8 cellular contexts compared by ENCODE assay signal in the genomic region with DNA sequence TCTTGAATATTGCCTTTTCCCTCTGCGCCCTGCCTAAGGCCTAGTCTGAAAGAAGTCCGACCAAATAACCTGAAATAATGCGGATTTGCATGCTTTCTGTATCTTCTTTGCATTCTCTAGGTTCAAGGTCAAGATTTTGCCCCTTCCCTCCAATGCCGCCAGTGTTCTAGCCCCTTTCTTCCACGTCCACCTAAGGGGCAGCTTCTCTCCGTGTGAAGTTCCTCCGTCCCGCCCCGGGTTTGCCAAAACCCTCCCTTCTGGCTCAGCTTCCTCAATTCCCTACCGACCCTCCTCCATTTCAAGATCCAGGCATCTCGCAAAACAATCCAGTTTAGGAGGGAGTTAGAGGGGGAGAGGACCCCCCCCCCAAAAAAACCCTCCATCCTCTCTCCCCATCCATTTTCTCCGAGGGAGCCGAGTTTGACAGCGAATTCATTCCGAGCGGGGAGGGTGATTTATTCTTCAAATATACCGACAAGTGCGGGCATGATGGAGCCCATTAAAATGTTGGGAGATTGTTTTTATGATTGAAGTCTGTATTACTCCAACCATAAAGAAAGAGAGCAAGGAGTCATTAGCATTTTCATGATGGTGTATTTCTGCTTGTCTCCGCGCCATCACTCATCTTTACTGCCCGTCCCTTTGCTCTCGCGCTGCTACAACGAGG. TPM values are rescaled to one million over a fixed set of nuclear protein-coding genes. Genes with fewer than 3 reads are reported as not detected.
DNase-seq lines count a peak whose midpoint lies in the region; ATAC-seq, FAIRE-seq and TF ChIP-seq lines count a peak whose summit lies in the region.

No MANE protein-coding gene starts in this region.

- H3K27ac ChIP-seq in astrocyte (ENCODE audit: low read depth, low read length): no peak overlapping the region
- H3K27ac ChIP-seq in keratinocyte (ENCODE audit: control insufficient read depth, insufficient read depth, low read length): peak overlapping the region; percentile 80

- H3K27ac Mint-ChIP-seq in astrocyte (ENCODE audit: unreplicated experiment) (peak overlapping the region; percentile 67), T-cell (no peak overlapping the region)
- H3K27ac Mint-ChIP-seq in stimulated activated naive B cell treated with anti-CD40 and anti-IgM and Interleukin-4, amounts not matched to agents 10 μg/mL and 1 μg/mL and 100 μg/mL, for 72 hours: peak overlapping the region; percentile 84

- CTCF ChIA-PET in T-cell (lab: Charles Lee): interaction anchor here in 1 of 2 donors (1.1 kb wide), 1 partner anchor 50 kb away, joined by 3 read pairs; no protein-coding TSS in a partner anchor

- no peak for TF ChIP-seq CTCF in astrocyte (IDR thresholded peaks at IDR 0.05; ENCODE audit: insufficient read depth, low read depth, low read length)
- TF ChIP-seq CTCF in keratinocyte (optimal IDR thresholded peaks at IDR 0.05 in 1 of 3, IDR thresholded peaks at IDR 0.05 in 1 of 3, conservative IDR thresholded peaks at IDR 0.05 in 1 of 3; ENCODE audit: extremely low read depth in 1 of 3, insufficient read depth in 2 of 3, low read length in 3 of 3): no peak

- H3K27me3 Mint-ChIP-seq in astrocyte (ENCODE audit: low read depth, unreplicated experiment) (peaks cover 61% of the 10 kb centered on the region), T-cell (peaks cover 79 to 84% of the 10 kb centered on the region in 2 donors)
- H3K27me3 Mint-ChIP-seq in stimulated activated naive B cell treated with anti-CD40 and anti-IgM and Interleukin-4, amounts not matched to agents 10 μg/mL and 1 μg/mL and 100 μg/mL, for 72 hours: peaks cover 68 to 86% of the 10 kb centered on the region in 2 donors

- peak; percentile 31 for DNase-seq in NCI-H1436 (lab: John Stamatoyannopoulos, UW)
- DNase-seq in NCI-H1436 treated with DMSO at 0.1 percent for 48 hours (lab: John Stamatoyannopoulos, UW): no peak
- no peak for DNase-seq in astrocyte (ENCODE audit: low read depth)
- DNase-seq in keratinocyte (ENCODE audit: low read depth, low spot score): no peak
- no peak for DNase-seq in stimulated activated naive B cell treated with anti-CD40 and anti-IgM and Interleukin-4, amounts not matched to agents 10 μg/mL and 1 μg/mL and 100 μg/mL, for 72 hours
- DNase-seq in stimulated activated CD8-positive, alpha-beta memory T cell treated with anti-CD3 and anti-CD28 coated beads, Interleukin-4, amount 100 ng/mL, for 48 hours: no peak
- no peak for DNase-seq in T-cell
- no peak for DNase-seq in GF-D8 (lab: John Stamatoyannopoulos, UW)

- H3K9me3 ChIP-seq in astrocyte (ENCODE audit: insufficient read depth, low read depth, low read length) (no peaks in the 10 kb centered on the region), keratinocyte (ENCODE audit: control insufficient read depth, low read depth, low read length) (no peaks in the 10 kb centered on the region)

- H3K4me3 Mint-ChIP-seq in astrocyte (ENCODE audit: unreplicated experiment) (peak overlapping the region; percentile 22), T-cell (peak overlapping the region in 1 of 3 donors; percentile 82)
- peak overlapping the region; percentile 33 to 63 for H3K4me3 Mint-ChIP-seq in stimulated activated naive B cell treated with anti-CD40 and anti-IgM and Interleukin-4, amounts not matched to agents 10 μg/mL and 1 μg/mL and 100 μg/mL, for 72 hours

- H2AFZ ChIP-seq in astrocyte (ENCODE audit: low read depth, low read length) (peak overlapping the region; percentile 3), keratinocyte (ENCODE audit: control insufficient read depth, low read length) (peak overlapping the region; percentile 93)

- H3K4me1 Mint-ChIP-seq in astrocyte (ENCODE audit: low read depth, unreplicated experiment) (no peaks in the 10 kb centered on the region), T-cell (peaks cover 28 to 39% (median 28%) of the 10 kb centered on the region in 3 donors)
- peaks cover 31 to 39% of the 10 kb centered on the region in 2 donors for H3K4me1 Mint-ChIP-seq in stimulated activated naive B cell treated with anti-CD40 and anti-IgM and Interleukin-4, amounts not matched to agents 10 μg/mL and 1 μg/mL and 100 μg/mL, for 72 hours

- H3K4me1 ChIP-seq in astrocyte (ENCODE audit: insufficient read depth, low read length): peaks cover 12% of the 10 kb centered on the region
- peaks cover 22% of the 10 kb centered on the region for H3K4me1 ChIP-seq in keratinocyte (ENCODE audit: control insufficient read depth, extremely low read depth, insufficient read depth, low read length)

- H3K79me2 ChIP-seq in astrocyte (ENCODE audit: insufficient read depth, low read length) (no peaks in the 10 kb centered on the region), keratinocyte (ENCODE audit: control insufficient read depth, insufficient read depth, low read length) (no peaks in the 10 kb centered on the region)

- H3K36me3 Mint-ChIP-seq in astrocyte (ENCODE audit: low read depth, unreplicated experiment) (no peaks in the 10 kb centered on the region), T-cell (no peaks in the 10 kb centered on the region)
- no peaks in the 10 kb centered on the region for H3K36me3 Mint-ChIP-seq in stimulated activated naive B cell treated with anti-CD40 and anti-IgM and Interleukin-4, amounts not matched to agents 10 μg/mL and 1 μg/mL and 100 μg/mL, for 72 hours

- no peaks in the 10 kb centered on the region for H3K9me1 ChIP-seq in keratinocyte (ENCODE audit: control insufficient read depth, extremely low read depth, insufficient read depth, low read length)

- H3K9me3 Mint-ChIP-seq in astrocyte (ENCODE audit: unreplicated experiment) (no peaks in the 10 kb centered on the region), T-cell (no peaks in the 10 kb centered on the region)
- peaks cover 0 to under 1% of the 10 kb centered on the region in 2 donors for H3K9me3 Mint-ChIP-seq in stimulated activated naive B cell treated with anti-CD40 and anti-IgM and Interleukin-4, amounts not matched to agents 10 μg/mL and 1 μg/mL and 100 μg/mL, for 72 hours

- dilution Hi-C loops in keratinocyte (cut with MboI; ENCODE audit: extremely low pct_ligation_motif_present, low sequenced_read_pairs): no loop called here

- H3K9ac ChIP-seq in astrocyte (ENCODE audit: low read length) (no peak overlapping the region), keratinocyte (ENCODE audit: control insufficient read depth, extremely low read depth, insufficient read depth, low read length) (peak overlapping the region; percentile 75)

- POLR2A ChIA-PET in T-cell (lab: Charles Lee): interaction anchor here in 1 of 2 donors (0.7 kb wide), 1 partner anchor 12 kb away, joined by 3 read pairs; no protein-coding TSS in a partner anchor

- H3K4me3 ChIP-seq in astrocyte (ENCODE audit: insufficient read depth, low read depth, low read length): peak overlapping the region; percentile 7
- H3K4me3 ChIP-seq in keratinocyte (ENCODE audit: control insufficient read depth in 2 of 3, extremely low read depth in 1 of 3, insufficient read depth in 2 of 3, low read depth in 1 of 3, low read length in 3 of 3): peak overlapping the region; percentile 28 to 84 (median 63)

- no peak for ATAC-seq in stimulated activated naive B cell treated with anti-CD40 and anti-IgM and Interleukin-4, amounts not matched to agents 10 μg/mL and 1 μg/mL and 100 μg/mL, for 72 hours (replicated peaks)
- no peak for ATAC-seq in T-cell (replicated peaks in 1 of 4)

- FAIRE-seq in astrocyte (lab: Jason Lieb, UNC) (no peak), keratinocyte (lab: Jason Lieb, UNC) (peak; percentile 34)

- H3K36me3 ChIP-seq in astrocyte (ENCODE audit: insufficient read depth, low read length): no peaks in the 10 kb centered on the region
- no peaks in the 10 kb centered on the region for H3K36me3 ChIP-seq in keratinocyte (ENCODE audit: control insufficient read depth in 2 of 2, extremely low read depth in 1 of 2, insufficient read depth in 2 of 2, low read length in 2 of 2)

- H3K4me2 ChIP-seq in astrocyte (ENCODE audit: low read length) (peak overlapping the region; percentile 64), keratinocyte (ENCODE audit: control insufficient read depth, extremely low read depth, insufficient read depth, low read depth, low read length) (peak overlapping the region; percentile 100)

- H4K20me1 ChIP-seq in astrocyte (ENCODE audit: insufficient read depth, low read length): no peaks in the 10 kb centered on the region
- H4K20me1 ChIP-seq in keratinocyte (ENCODE audit: control insufficient read depth, extremely low read depth, insufficient read depth, low read length): no peaks in the 10 kb centered on the region

- H3K27me3 ChIP-seq in astrocyte (ENCODE audit: insufficient read depth, low read length) (peaks cover 55% of the 10 kb centered on the region), keratinocyte (ENCODE audit: control insufficient read depth, extremely low read depth, insufficient read depth, low read length) (peaks cover 7% of the 10 kb centered on the region)

RNA-seq across cellular contexts. Expression of a gene that starts 20.9 kb away (rescaled TPM):
- 224 and 237 TPM in 2 replicates for total RNA-seq in astrocyte
- 138 to 236 TPM (median 205 TPM) in 3 replicates for polyA plus RNA-seq in keratinocyte
- polyA plus RNA-seq in keratinocyte (2011; ENCODE audit: low read depth): 13.2 TPM
- polyA plus RNA-seq in keratinocyte (2011; cell fraction: cytosol; rRNA removed): 194 and 211 TPM in 2 replicates
- 77.1 and 77.5 TPM in 2 replicates for polyA plus RNA-seq in keratinocyte (2011; cell fraction: nucleus; rRNA removed)
- polyA plus RNA-seq in keratinocyte (2012; ENCODE audit: low replicate concordance): 255 and 338 TPM in 2 replicates
- 333 to 630 TPM (median 388 TPM) in 3 replicates for polyA minus RNA-seq in keratinocyte
- 188 TPM for polyA minus RNA-seq in keratinocyte (2011; cell fraction: cytosol; rRNA and poly(A)+ RNA removed)
- 57.5 and 60.0 TPM in 2 replicates for polyA minus RNA-seq in keratinocyte (2011; cell fraction: nucleus; rRNA and poly(A)+ RNA removed)
- total RNA-seq in T-cell: 100 to 1,000 TPM; 223 to 283 (median 251) TPM

RNA-seq across cellular contexts. Expression of a gene that starts 30.5 kb away (rescaled TPM):
- total RNA-seq in astrocyte: 85.2 and 102 TPM in 2 replicates
- polyA plus RNA-seq in keratinocyte: 51.8 to 142 TPM (median 67.3 TPM) in 3 replicates
- 76.8 TPM for polyA plus RNA-seq in keratinocyte (2011; ENCODE audit: low read depth)
- polyA plus RNA-seq in keratinocyte (2011; cell fraction: cytosol; rRNA removed): 62.3 and 80.9 TPM in 2 replicates
- 258 and 301 TPM in 2 replicates for polyA plus RNA-seq in keratinocyte (2011; cell fraction: nucleus; rRNA removed)
- polyA plus RNA-seq in keratinocyte (2012; ENCODE audit: low replicate concordance): 39.2 and 84.4 TPM in 2 replicates
- polyA minus RNA-seq in keratinocyte: 73.5 to 96.9 TPM (median 75.4 TPM) in 3 replicates
- polyA minus RNA-seq in keratinocyte (2011; cell fraction: cytosol; rRNA and poly(A)+ RNA removed): 25.3 TPM
- 52.4 and 69.3 TPM in 2 replicates for polyA minus RNA-seq in keratinocyte (2011; cell fraction: nucleus; rRNA and poly(A)+ RNA removed)
- 100 to 1,000 TPM; 118 to 162 (median 153) TPM for total RNA-seq in T-cell

RNA-seq across cellular contexts. Expression of a gene that starts 55.0 kb away (rescaled TPM):
- total RNA-seq in astrocyte (not detected in 2 replicates), T-cell (not detected)
- polyA plus RNA-seq in keratinocyte: not detected in 3 replicates
- polyA plus RNA-seq in keratinocyte (2011; ENCODE audit: low read depth): not detected
- not detected in 2 replicates for polyA plus RNA-seq in keratinocyte (2011; cell fraction: cytosol; rRNA removed)
- polyA plus RNA-seq in keratinocyte (2011; cell fraction: nucleus; rRNA removed): not detected in 2 replicates
- not detected in 2 replicates for polyA plus RNA-seq in keratinocyte (2012; ENCODE audit: low replicate concordance)
- not detected in 3 replicates for polyA minus RNA-seq in keratinocyte
- polyA minus RNA-seq in keratinocyte (2011; cell fraction: cytosol; rRNA and poly(A)+ RNA removed): not detected
- not detected in 2 replicates for polyA minus RNA-seq in keratinocyte (2011; cell fraction: nucleus; rRNA and poly(A)+ RNA removed)

Comparison
In these comparisons a context has a peak if more than half of its experiments do, and no peak if none do; other contexts are left out.
1. H3K27ac Mint-ChIP-seq: peak in astrocyte (single experiment) and stimulated activated naive B cell treated with anti-CD40 and anti-IgM and Interleukin-4, amounts not matched to agents 10 μg/mL and 1 μg/mL and 100 μg/mL, for 72 hours (single experiment); none in T-cell (0 of 2).